Comparison of ENCODE assay signal across 1 cellular context in genomic region chr20:58692579-58693225, GRCh38.
TF ChIP-seq lines count a peak whose summit lies in the region.

NPEPL1 (plus strand) TSS chr20:58692800; CDS start chr20:58692901, 101 bp downstream.

TF ChIP-seq in HepG2, 621 proteins besides CTCF, POLR2A, EP300 and RAD21 (continued from another document):
- no peak for TF ChIP-seq MLXIP (CRISPR knock-in tag; IDR thresholded peaks at IDR 0.05; ENCODE audit: borderline replicate concordance)
